Comparison of ENCODE assay signal across 8 cellular contexts in the genomic region with DNA sequence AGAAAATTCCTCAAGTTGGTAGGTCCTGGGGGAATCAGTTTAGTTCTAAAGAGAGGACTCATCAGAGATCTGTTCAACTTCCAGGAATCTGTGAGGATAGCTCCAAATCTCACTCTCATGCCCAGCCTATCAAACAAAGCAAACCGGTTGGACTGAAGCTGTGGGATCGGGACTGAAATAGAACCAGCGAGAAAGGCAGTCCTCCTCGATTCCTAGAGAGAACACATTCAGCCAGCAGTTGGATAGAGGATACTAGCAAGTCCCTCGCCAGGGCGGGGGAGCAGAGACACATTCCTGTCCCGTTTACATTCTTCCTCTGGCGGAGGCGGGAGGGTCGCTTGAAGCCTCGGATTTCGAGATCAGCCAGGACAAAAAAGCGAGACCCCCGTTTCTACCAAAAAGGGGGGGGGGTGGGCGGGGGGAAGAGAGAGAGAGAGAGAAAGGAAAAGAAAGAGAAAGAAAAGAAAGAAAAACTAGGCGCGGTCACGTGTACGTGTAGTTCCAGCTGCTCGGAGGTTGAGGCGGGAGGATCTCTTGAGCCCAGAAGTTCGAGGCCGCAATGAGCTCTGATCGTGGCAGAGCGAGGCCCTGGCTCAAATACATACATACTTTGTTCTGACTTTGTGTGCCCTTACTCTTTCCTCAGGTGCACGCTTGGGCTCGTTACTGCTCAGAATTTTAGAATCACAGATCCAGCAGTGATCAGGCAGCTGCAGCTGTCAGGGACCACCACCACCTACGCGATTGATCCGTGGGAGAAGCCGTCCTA. TPM values are rescaled to one million over a fixed set of nuclear protein-coding genes. Genes with fewer than 3 reads are reported as not detected.
DNase-seq lines count a peak whose midpoint lies in the region; ATAC-seq, FAIRE-seq and TF ChIP-seq lines count a peak whose summit lies in the region.

No MANE protein-coding gene starts in this region.

- 10% methylated on average over 30 of the region's 31 CpGs for WGBS in right lobe of liver (ENCODE audit: insufficient coverage, low coverage, low lambda C conversion rate, missing lambda C conversion rate)

- H3K9ac ChIP-seq in ES-I3 (ENCODE audit: low read depth, low read length) (peak overlapping the region; percentile 84), subcutaneous abdominal adipose tissue (ENCODE audit: low read length in 5 of 5) (peak overlapping the region; percentile 1 to 60 (median 28))

- no peak for TF ChIP-seq CTCF in right lobe of liver (IDR thresholded peaks at IDR 0.05)

- DNase-seq in NCI-H146 treated with DMSO at 0.1 percent for 48 hours (lab: John Stamatoyannopoulos, UW; ENCODE audit: unreplicated experiment) (peak; percentile 93), T-helper 17 cell (no peak), right lobe of liver (peak; percentile 72 to 82 (median 79))

- TF ChIP-seq POLR2A in right lobe of liver (IDR thresholded peaks at IDR 0.05) = peak; percentile 42

- no peaks in the 10 kb centered on the region for H3K4me1 ChIP-seq in ES-I3 (ENCODE audit: insufficient read depth, low read length)
- H3K4me1 ChIP-seq in right lobe of liver = peaks cover 0 to 18% (median 2%) of the 10 kb centered on the region in 4 donors
- H3K4me1 ChIP-seq in subcutaneous abdominal adipose tissue (ENCODE audit: control insufficient read depth in 5 of 5, insufficient read depth in 5 of 5, low read length in 5 of 5) = peaks cover 2 to 32% (median 26%) of the 10 kb centered on the region in 5 donors

- FAIRE-seq in endometrium (lab: Jason Lieb, UNC) = peak; percentile 80

- H3K27me3 Mint-ChIP-seq in T-helper 17 cell = peaks cover 6% of the 10 kb centered on the region

- H3K27ac ChIP-seq in right lobe of liver = peak overlapping the region; percentile 10 to 61 (median 48)
- H3K27ac ChIP-seq in subcutaneous abdominal adipose tissue (ENCODE audit: low read depth, low read length) = peak overlapping the region; percentile 81

- H3K36me3 ChIP-seq in ES-I3 (ENCODE audit: insufficient read depth, low read length) (no peaks in the 10 kb centered on the region), right lobe of liver (no peaks in the 10 kb centered on the region), subcutaneous abdominal adipose tissue (ENCODE audit: control insufficient read depth in 5 of 5, insufficient read depth in 5 of 5, low read length in 5 of 5) (no peaks in the 10 kb centered on the region)

- peak overlapping the region; percentile 62 for H3K27ac Mint-ChIP-seq in T-helper 17 cell

- peaks cover 2% of the 10 kb centered on the region for H3K36me3 Mint-ChIP-seq in T-helper 17 cell (ENCODE audit: low read depth)

- peaks cover 26% of the 10 kb centered on the region for H3K4me1 Mint-ChIP-seq in T-helper 17 cell

- intact Hi-C loops in right lobe of liver (cut with DNase I) = no loop called here

- ATAC-seq in T-helper 17 cell (no peak), right lobe of liver (peak; percentile 69 to 85 (median 76)), GM21576 (IDR thresholded peaks at IDR 0.05; ENCODE audit: unreplicated experiment) (no peak), GM21367 (IDR thresholded peaks at IDR 0.05; ENCODE audit: unreplicated experiment) (no peak)

- no peaks in the 10 kb centered on the region for H3K27me3 ChIP-seq in right lobe of liver
- peaks cover 0 to 7% (median 2%) of the 10 kb centered on the region in 5 donors for H3K27me3 ChIP-seq in subcutaneous abdominal adipose tissue (ENCODE audit: control insufficient read depth in 5 of 5, insufficient read depth in 4 of 5, low read length in 5 of 5)

- H3K4me3 ChIP-seq in right lobe of liver (peak overlapping the region; percentile 42 to 56 (median 46)), subcutaneous abdominal adipose tissue (ENCODE audit: low read depth in 1 of 5, low read length in 5 of 5) (peak overlapping the region; percentile 64 to 81 (median 73))

- H3K4me3 Mint-ChIP-seq in T-helper 17 cell = peak overlapping the region; percentile 78

- H3K9me3 ChIP-seq in ES-I3 (ENCODE audit: control insufficient read depth, insufficient read depth, low read length) = no peaks in the 10 kb centered on the region
- H3K9me3 ChIP-seq in T-helper 17 cell (ENCODE audit: control insufficient read depth, low read length, poor library complexity, severe bottlenecking) = no peaks in the 10 kb centered on the region
- H3K9me3 ChIP-seq in right lobe of liver = no peaks in the 10 kb centered on the region
- H3K9me3 ChIP-seq in subcutaneous abdominal adipose tissue (ENCODE audit: control insufficient read depth in 5 of 5, low read length in 5 of 5) = peaks cover 0 to 3% (median 0%) of the 10 kb centered on the region in 5 donors

RNA-seq across cellular contexts. Expression of gene ZNF311, which starts 19.5 kb away (rescaled TPM):
- total RNA-seq in T-helper 17 cell = under 1 TPM; 0.10 to 0.40 TPM
- total RNA-seq in right lobe of liver = under 1 TPM; 0.18 to 0.62 (median 0.41) TPM

RNA-seq across cellular contexts. Expression of gene OR2W1, which starts 59.4 kb away (rescaled TPM):
- total RNA-seq in T-helper 17 cell (not detected), right lobe of liver (not detected)

Comparison
In these comparisons a context has a peak if more than half of its experiments do, and no peak if none do; other contexts are left out.
1. DNase-seq: peak in NCI-H146 treated with DMSO at 0.1 percent for 48 hours (single experiment) and right lobe of liver (3 of 3); none in T-helper 17 cell (0 of 3).
2. ATAC-seq: peak in right lobe of liver (4 of 4); none in T-helper 17 cell (single experiment), GM21576 (single experiment) and GM21367 (single experiment).